Comparison of ENCODE assay signal across 22 cellular contexts in the genomic region with DNA sequence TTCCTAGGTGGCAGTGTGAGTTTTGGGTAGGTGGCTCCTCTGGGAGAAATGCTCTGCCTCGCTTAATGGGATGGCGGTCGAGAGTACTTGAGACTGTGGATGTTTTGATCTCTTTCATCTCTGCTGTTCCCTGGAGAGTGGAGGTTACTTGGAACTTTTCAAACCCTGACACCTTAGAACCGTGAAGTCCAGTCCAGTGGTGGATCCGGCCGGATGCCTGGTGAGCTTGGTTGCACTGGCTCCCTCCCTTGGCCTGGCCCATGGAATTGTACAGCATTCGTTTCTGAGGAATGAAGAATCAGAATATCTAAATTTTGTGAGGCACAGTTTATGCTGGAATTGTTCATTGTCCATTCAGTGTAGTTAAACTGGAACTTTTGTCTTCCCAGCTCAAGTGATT. TPM values are rescaled to one million over a fixed set of nuclear protein-coding genes. Genes with fewer than 3 reads are reported as not detected.
DNase-seq lines count a peak whose midpoint lies in the region; ATAC-seq, FAIRE-seq and TF ChIP-seq lines count a peak whose summit lies in the region.
"Had no signal": no experiment of that assay in that cellular context is flagged by ENCODE, and none has a peak within 500 bp of the region (broad histone marks: within the 10 kb centered on the region; RNA-seq: fewer than 3 reads in every experiment).

No MANE protein-coding gene starts in this region.

- 94% methylated on average over 7 of the region's 7 CpGs for WGBS in HepG2 (ENCODE audit: low lambda C conversion rate)
- 96% methylated on average over 4 of the region's 7 CpGs for WGBS in right lobe of liver (ENCODE audit: insufficient coverage, low coverage, low lambda C conversion rate, missing lambda C conversion rate)

- H3K4me1 ChIP-seq in HepG2 (ENCODE audit: insufficient read depth, low read length) (no peaks in the 10 kb centered on the region), right lobe of liver (peaks cover 0 to 4% (median 0%) of the 10 kb centered on the region in 4 donors), PC-9 (replicated peaks; ENCODE audit: insufficient read depth) (no peaks in the 10 kb centered on the region), left lung (no peaks in the 10 kb centered on the region)

- H3K27ac Mint-ChIP-seq in naive B cell: peak overlapping the region in 4 of 6 donors; percentile 58 to 89 (median 83)
- H3K27ac Mint-ChIP-seq: CD8-positive, alpha-beta T cell had no signal

- in situ Hi-C loops in HepG2 (cut with HindIII; ENCODE audit: extremely low pct_ligation_motif_present, low pct_unique_long_range_greater_than_20kb): no loop called here

- TF ChIP-seq CTCF in HepG2 (CRISPR knock-in tag; IDR thresholded peaks at IDR 0.05) (no peak), right lobe of liver (IDR thresholded peaks at IDR 0.05) (no peak), PC-9 (conservative IDR thresholded peaks at IDR 0.05) (no peak), left lung (IDR thresholded peaks at IDR 0.05) (no peak)

- H3K36me3 Mint-ChIP-seq in naive B cell: peaks cover 16 to 21% of the 10 kb centered on the region in 2 donors

- FAIRE-seq in HepG2 (lab: Jason Lieb, UNC): no peak
- FAIRE-seq: GM12878 had no signal

- no TSS peak for BruUV-seq in HepG2 (replicated peaks; lab: Mats Ljungman, UMichigan)
- BruUV-seq in PC-9 (replicated peaks; lab: Mats Ljungman, UMichigan): no TSS peak

- H3K79me2 ChIP-seq in HepG2 (ENCODE audit: insufficient read depth, low read length): no peaks in the 10 kb centered on the region
- H3K79me2 ChIP-seq in PC-9 (ENCODE audit: low read depth): 0 out of 2 replicates have a peak, but pooled peaks cover 3% of the 10 kb centered on the region

- H3K4me3 ChIP-seq in HepG2 (replicated peaks in 1 of 3; ENCODE audit: insufficient read depth in 1 of 3, low read depth in 2 of 3, low read length in 3 of 3) (no peak overlapping the region), right lobe of liver (no peak overlapping the region), PC-9 (no peak overlapping the region), left lung (no peak overlapping the region)
- H3K4me3 ChIP-seq: BLaER1 treated with 17β-estradiol and CSF1 and Interleukin-3, amounts not matched to agents 10 nM and 100 nM; GM12878; GM23248 had no signal

- H4K20me1 ChIP-seq in HepG2 (ENCODE audit: insufficient read depth, low read length) (no peaks in the 10 kb centered on the region), PC-9 (ENCODE audit: insufficient read depth) (peaks cover 15% of the 10 kb centered on the region)

- POLR2A ChIA-PET in HepG2 (lab: Yijun Ruan, JAX): interaction anchor here (0.7 kb wide), 1 partner anchor 10 kb away, joined by 4 read pairs; no protein-coding TSS in a partner anchor
- POLR2A ChIA-PET in PC-9 (lab: Charles Lee; ENCODE audit: unreplicated experiment): no interaction called here

- TF ChIP-seq RAD21 in HepG2 (CRISPR knock-in tag; IDR thresholded peaks at IDR 0.05): no peak

- TF ChIP-seq EP300 in HepG2 (IDR thresholded peaks at IDR 0.05; ENCODE audit: low read depth in 2 of 2, low read length in 2 of 2) (no peak), HepG2 (CRISPR knock-in tag; IDR thresholded peaks at IDR 0.05; ENCODE audit: borderline replicate concordance) (no peak)

- CTCF ChIA-PET in HepG2 (lab: Yijun Ruan, JAX; ENCODE audit: low intra/inter-chr PET ratio, low total read pairs) (no interaction called here), PC-9 (lab: Charles Lee) (no interaction called here)

- H3F3A ChIP-seq in PC-9 (ENCODE audit: insufficient read depth, low read depth): peaks cover 43% of the 10 kb centered on the region

- H3K27ac ChIP-seq in HepG2 (ENCODE audit: extremely low read length, insufficient read depth, low read length) (no peak overlapping the region), right lobe of liver (no peak overlapping the region), PC-9 (0 out of 2 replicates have a peak overlapping the region, but pooled peaks have one; percentile 2), left lung (no peak overlapping the region)
- H3K27ac ChIP-seq: BLaER1 treated with 17β-estradiol and CSF1 and Interleukin-3, amounts not matched to agents 10 nM and 100 nM; GM23248; KMS-11 had no signal

- H3K4me2 ChIP-seq in HepG2 (ENCODE audit: low read depth, low read length): no peak overlapping the region
- no peak overlapping the region for H3K4me2 ChIP-seq in PC-9
- H3K4me2 ChIP-seq: BLaER1 treated with 17β-estradiol and CSF1 and Interleukin-3, amounts not matched to agents 10 nM and 100 nM; KMS-11 had no signal

- no peaks in the 10 kb centered on the region for H3K9me3 Mint-ChIP-seq in naive B cell
- H3K9me3 Mint-ChIP-seq: CD8-positive, alpha-beta T cell had no signal

- no peaks in the 10 kb centered on the region for H3K27me3 Mint-ChIP-seq in naive B cell

- no peak overlapping the region for H3K9ac ChIP-seq in HepG2 (ENCODE audit: insufficient read depth, low read depth, low read length)
- H3K9ac ChIP-seq: BLaER1 treated with 17β-estradiol and CSF1 and Interleukin-3, amounts not matched to agents 10 nM and 100 nM; GM23248; KMS-11 had no signal

- ATAC-seq in HepG2 (peak; percentile 18; the same call in 2 of the 3 replicates), right lobe of liver (no peak), naive B cell (ENCODE audit: low read depth in 2 of 2) (no peak), HG03159 (IDR thresholded peaks at IDR 0.05; ENCODE audit: unreplicated experiment) (no peak), left lung (no peak)
- ATAC-seq: CD8-positive, alpha-beta T cell; GM12878 had no signal

- intact Hi-C loops in HepG2 (cut with micrococcal nuclease; ENCODE audit: unreplicated experiment) (no loop called here), right lobe of liver (cut with DNase I) (no loop called here), PC-9 (cut with micrococcal nuclease; ENCODE audit: unreplicated experiment) (no loop called here), left lung (cut with DNase I) (no loop called here)

- H3K27me3 ChIP-seq in HepG2 (ENCODE audit: control insufficient read depth in 1 of 2, insufficient read depth in 2 of 2, low read length in 2 of 2) (no peaks in the 10 kb centered on the region), right lobe of liver (no peaks in the 10 kb centered on the region), PC-9 (ENCODE audit: insufficient read depth, low read depth) (no peaks in the 10 kb centered on the region), left lung (no peaks in the 10 kb centered on the region)
- H3K27me3 ChIP-seq: BLaER1 treated with 17β-estradiol and CSF1 and Interleukin-3, amounts not matched to agents 10 nM and 100 nM had no signal

- DNase-seq in HepG2 (ENCODE audit: low spot score): no peak
- DNase-seq in right lobe of liver: no peak
- DNase-seq in PC-9: no peak
- DNase-seq in naive B cell: no peak
- DNase-seq in germinal center (ENCODE audit: low spot score): no peak
- DNase-seq in left lung: no peak
- DNase-seq: CD8-positive, alpha-beta T cell; DND-41; GM23248; HCEC 1CT; IMR-90; NCI-H1092 treated with DMSO at 0.1 percent for 48 hours; NCI-H146; NCI-H2029 treated with DMSO at 0.1 percent for 48 hours; NCI-H2171 treated with DMSO at 0.1 percent for 48 hours; NCI-H446; NCI-H526; Right ventricle myocardium superior had no signal

- H3K4me3 Mint-ChIP-seq in naive B cell: no peak overlapping the region
- H3K4me3 Mint-ChIP-seq: CD8-positive, alpha-beta T cell had no signal

- H3K36me3 ChIP-seq in HepG2 (replicated peaks in 1 of 2; ENCODE audit: control insufficient read depth in 1 of 2, insufficient read depth in 2 of 2, low read length in 2 of 2): peaks cover 32 to 78% of the 10 kb centered on the region in 2 experiments
- peaks cover 0 to 31% (median 12%) of the 10 kb centered on the region in 4 donors for H3K36me3 ChIP-seq in right lobe of liver
- H3K36me3 ChIP-seq in PC-9 (ENCODE audit: low read depth): peaks cover 58% of the 10 kb centered on the region
- H3K36me3 ChIP-seq in left lung: peaks cover 0 to 95% of the 10 kb centered on the region in 2 donors

- H2AFZ ChIP-seq in HepG2 (ENCODE audit: low read length) (no peak overlapping the region), PC-9 (no peak overlapping the region)
- H2AFZ ChIP-seq: GM23248 had no signal

- peaks cover 22 to 29% (median 27%) of the 10 kb centered on the region in 3 donors for H3K4me1 Mint-ChIP-seq in naive B cell

- TF ChIP-seq POLR2A in HepG2 (IDR thresholded peaks at IDR 0.05; ENCODE audit: insufficient read depth in 1 of 2, low read depth in 2 of 2, low read length in 2 of 2) (peak in 1 of 2 experiments; percentile 39; a peak in 1 of 4 replicates), right lobe of liver (IDR thresholded peaks at IDR 0.05) (no peak)

- no peaks in the 10 kb centered on the region for H3K9me3 ChIP-seq in HepG2 (ENCODE audit: low read length)
- no peaks in the 10 kb centered on the region for H3K9me3 ChIP-seq in right lobe of liver
- no peaks in the 10 kb centered on the region for H3K9me3 ChIP-seq in PC-9 (ENCODE audit: insufficient read depth, low read depth)
- H3K9me3 ChIP-seq in left lung: no peaks in the 10 kb centered on the region
- H3K9me3 ChIP-seq: BLaER1 treated with 17β-estradiol and CSF1 and Interleukin-3, amounts not matched to agents 10 nM and 100 nM had no signal

- H3K9me2 ChIP-seq in PC-9 (ENCODE audit: insufficient read depth): no peaks in the 10 kb centered on the region

RNA-seq across cellular contexts. Expression of gene CSE1L, which starts 51.0 kb away (rescaled TPM):
- total RNA-seq in HepG2 (2016; rRNA removed; fragmentation: Illumina TruSeq; extraction: Trizol) (258 and 449 TPM in 2 replicates), right lobe of liver (10 to 100 TPM; 19.4 to 35.8 (median 21.6) TPM), PC-9 (2021) (83.1 and 132 TPM in 2 replicates), left lung (10 to 100 TPM; 41.5 to 60.5 TPM)
- total RNA-seq in HepG2 (2016; cell fraction: cytosol; rRNA removed; fragmentation: Illumina TruSeq; extraction: Trizol; ENCODE audit: low read depth): 62.9 and 72.5 TPM in 2 replicates
- 257 and 452 TPM in 2 replicates for total RNA-seq in HepG2 (2016; cell fraction: insoluble cytoplasmic fraction; rRNA removed; fragmentation: Illumina TruSeq; extraction: Trizol)
- total RNA-seq in HepG2 (2016; cell fraction: membrane; rRNA removed; fragmentation: Illumina TruSeq; extraction: Trizol): 96.6 and 104 TPM in 2 replicates
- total RNA-seq in HepG2 (2016; cell fraction: nucleus; rRNA removed; fragmentation: Illumina TruSeq; extraction: Trizol): 167 and 185 TPM in 2 replicates
- polyA plus RNA-seq in HepG2 (2011; rRNA removed) (37.1 and 56.9 TPM in 2 replicates), naive B cell (ENCODE audit: low read depth in 6 of 6) (10 to 100 TPM in 5 of 6 donors, 1 to 10 TPM in 1; 7.2 to 22.0 (median 19.2) TPM)
- 22.6 and 30.5 TPM in 2 replicates for polyA plus RNA-seq in HepG2 (2011; cell fraction: cytosol; rRNA removed)
- polyA plus RNA-seq in HepG2 (2011; cell fraction: nucleus; rRNA removed): 24.7 and 24.9 TPM in 2 replicates
- polyA plus RNA-seq in HepG2 (2012): 53.3 and 83.9 TPM in 2 replicates
- 18.3 and 22.0 TPM in 2 replicates for polyA plus RNA-seq in HepG2 (2016; cell fraction: cytosol; fragmentation: Illumina TruSeq; extraction: Trizol; ENCODE audit: low read depth)
- 363 and 386 TPM in 2 replicates for polyA plus RNA-seq in HepG2 (2016; cell fraction: insoluble cytoplasmic fraction; fragmentation: Illumina TruSeq; extraction: Trizol; ENCODE audit: low read depth)
- 45.2 and 49.9 TPM in 2 replicates for polyA plus RNA-seq in HepG2 (2016; cell fraction: membrane; fragmentation: Illumina TruSeq; extraction: Trizol; ENCODE audit: low read depth)
- polyA plus RNA-seq in HepG2 (2016; cell fraction: nucleus; fragmentation: Illumina TruSeq; extraction: Trizol; ENCODE audit: insufficient read depth, low read depth): 162 and 172 TPM in 2 replicates
- polyA minus RNA-seq in HepG2 (2011; rRNA and poly(A)+ RNA removed; ENCODE audit: low replicate concordance): 33.8 and 112 TPM in 2 replicates
- polyA minus RNA-seq in HepG2 (2011; cell fraction: cytosol; rRNA and poly(A)+ RNA removed): 46.4 and 54.2 TPM in 2 replicates
- polyA minus RNA-seq in HepG2 (2011; cell fraction: nucleus; rRNA and poly(A)+ RNA removed): 58.6 and 66.2 TPM in 2 replicates
